ENCODE assay signal across 8 cellular contexts in genomic region chr20:38725959-38726848, GRCh38. TPM values are rescaled to one million over a fixed set of nuclear protein-coding genes. Genes with fewer than 3 reads are reported as not detected.
DNase-seq lines count a peak whose midpoint lies in the region; ATAC-seq and TF ChIP-seq lines count a peak whose summit lies in the region.

No MANE protein-coding gene starts in this region.

- no peaks in the 10 kb centered on the region for H3K9me3 ChIP-seq in CD8-positive, alpha-beta memory T cell (ENCODE audit: low read length)
- no peaks in the 10 kb centered on the region for H3K9me3 ChIP-seq in sigmoid colon

- no peak overlapping the region for H3K27ac ChIP-seq in CD8-positive, alpha-beta memory T cell (ENCODE audit: low read depth, low read length)
- H3K27ac ChIP-seq in sigmoid colon = no peak overlapping the region

- intact Hi-C loops in sigmoid colon (cut with DNase I) = no loop called here

- TF ChIP-seq POLR2A in sigmoid colon (IDR thresholded peaks at IDR 0.05) = no peak

- no peak for ATAC-seq in GM21619 (IDR thresholded peaks at IDR 0.05; ENCODE audit: unreplicated experiment)

- H3K4me1 Mint-ChIP-seq in CD8-positive, alpha-beta memory T cell = peaks cover 56 to 67% (median 63%) of the 10 kb centered on the region in 3 donors

- peaks cover 84% of the 10 kb centered on the region for H3K27me3 ChIP-seq in CD8-positive, alpha-beta memory T cell (ENCODE audit: insufficient read depth, low read length, poor library complexity, severe bottlenecking)
- H3K27me3 ChIP-seq in sigmoid colon = peaks cover 68 to 100% (median 94%) of the 10 kb centered on the region in 3 donors

- POLR2A ChIA-PET in CD8-positive, alpha-beta memory T cell (lab: Charles Lee) = no interaction called here

- H3K36me3 Mint-ChIP-seq in CD8-positive, alpha-beta memory T cell = peaks cover 0 to 1% (median 0%) of the 10 kb centered on the region in 3 donors

- TF ChIP-seq EP300 in sigmoid colon (IDR thresholded peaks at IDR 0.05) = no peak

- H3K27ac Mint-ChIP-seq in CD8-positive, alpha-beta memory T cell = peak overlapping the region in 4 of 8 donors; percentile 51 to 75 (median 71)

- CTCF ChIA-PET in CD8-positive, alpha-beta memory T cell (lab: Charles Lee) = interaction anchor here (0.6 to 2.3 kb wide), 8 partner anchors 25 to 323 kb away, joined by 3 to 9 read pairs (median 4); partner anchors contain the start of gene PPP1R16B

- peaks cover 0 to 13% (median 5%) of the 10 kb centered on the region in 5 donors for H3K9me3 Mint-ChIP-seq in CD8-positive, alpha-beta memory T cell

- H3K4me1 ChIP-seq in CD8-positive, alpha-beta memory T cell (ENCODE audit: insufficient read depth, low read length) = peaks cover 58% of the 10 kb centered on the region
- H3K4me1 ChIP-seq in sigmoid colon = peaks cover 0 to 54% (median 34%) of the 10 kb centered on the region in 4 donors

- H3K27me3 Mint-ChIP-seq in CD8-positive, alpha-beta memory T cell = peaks cover 81 to 89% of the 10 kb centered on the region in 2 donors

- peak overlapping the region; percentile 20 to 68 (median 59) for H3K4me3 Mint-ChIP-seq in CD8-positive, alpha-beta memory T cell

- no peak for TF ChIP-seq CTCF in sigmoid colon (IDR thresholded peaks at IDR 0.05)

- no peak overlapping the region for H3K4me3 ChIP-seq in CD8-positive, alpha-beta memory T cell (ENCODE audit: low read length)
- no peak overlapping the region for H3K4me3 ChIP-seq in sigmoid colon

- peak; percentile 14 to 68 (median 21) for DNase-seq in CD8-positive, alpha-beta memory T cell
- DNase-seq in LHCN-M2 (ENCODE audit: low read depth) (peak; percentile 26), glomerular visceral epithelial cell (ENCODE audit: extremely low spot score) (peak; percentile 35), GM03348 (ENCODE audit: low spot score) (no peak), sigmoid colon (no peak)
- DNase-seq in activated CD4-positive, alpha-beta T cell treated with anti-CD3 and anti-CD28 coated beads, Interleukin-2, amount 50 U/mL, for 48 hours = peak; percentile 70 to 75
- peak; percentile 52 for DNase-seq in stimulated activated CD4-positive, alpha-beta T cell treated with anti-CD3 and anti-CD28 coated beads, Interleukin-4, amount 100 ng/mL, for 1 hour

- WGBS in sigmoid colon, 2 donors = 9 to 23% methylated on average over 49 of the region's 49 CpGs

- H3K36me3 ChIP-seq in CD8-positive, alpha-beta memory T cell (ENCODE audit: insufficient read depth, low read length) = no peaks in the 10 kb centered on the region
- H3K36me3 ChIP-seq in sigmoid colon = no peaks in the 10 kb centered on the region

RNA-seq across cellular contexts. Expression of gene SLC32A1, which starts 1.9 kb away (rescaled TPM):
- not detected for total RNA-seq in CD8-positive, alpha-beta memory T cell
- not detected for polyA plus RNA-seq in CD8-positive, alpha-beta memory T cell
- total RNA-seq in LHCN-M2 (2014; rRNA removed) (not detected in 2 replicates), sigmoid colon (not detected)
- polyA plus RNA-seq in LHCN-M2 (2012) = not detected
- under 1 TPM in 1 of 3 donors, not detected in 2; 0.06 TPM for polyA plus RNA-seq in sigmoid colon

RNA-seq across cellular contexts. Expression of gene ACTR5, which starts 22.1 kb away (rescaled TPM):
- total RNA-seq in CD8-positive, alpha-beta memory T cell = 10 to 100 TPM; 12.2 to 12.6 TPM
- polyA plus RNA-seq in CD8-positive, alpha-beta memory T cell = 9.5 TPM
- total RNA-seq in LHCN-M2 (2014; rRNA removed) = 7.3 and 8.9 TPM in 2 replicates
- 4.1 TPM for polyA plus RNA-seq in LHCN-M2 (2012)
- 1 to 10 TPM; 6.4 to 10.0 (median 8.6) TPM for total RNA-seq in sigmoid colon
- polyA plus RNA-seq in sigmoid colon = 1 to 10 TPM; 1.8 to 5.6 (median 3.2) TPM

Comparison
In these comparisons a context has a peak if more than half of its experiments do, and no peak if none do; other contexts are left out.
1. DNase-seq: peak in CD8-positive, alpha-beta memory T cell (5 of 5), LHCN-M2 (single experiment), activated CD4-positive, alpha-beta T cell treated with anti-CD3 and anti-CD28 coated beads, Interleukin-2, amount 50 U/mL, for 48 hours (2 of 2), glomerular visceral epithelial cell (single experiment) and stimulated activated CD4-positive, alpha-beta T cell treated with anti-CD3 and anti-CD28 coated beads, Interleukin-4, amount 100 ng/mL, for 1 hour (single experiment); none in GM03348 (single experiment) and sigmoid colon (single experiment).